Comparison of ENCODE assay signal across 10 cellular contexts in genomic region chr2:25330937-25331336, GRCh38.
"Had no signal": no experiment of that assay in that cellular context is flagged by ENCODE, and none has a peak within 500 bp of the region (broad histone marks: within the 10 kb centered on the region; RNA-seq: fewer than 3 reads in every experiment).

No MANE protein-coding gene starts in this region.

- H3K36me3 ChIP-seq: lower lobe of right lung had no signal

- H3K27me3 ChIP-seq: gastroesophageal sphincter, tibial artery had no signal

- H3K4me3 Mint-ChIP-seq: activated CD4-positive, alpha-beta memory T cell treated with anti-CD3 and anti-CD28 coated beads, Interleukin-2, amount 10 ng/mL, durations not matched to agents 7 days and 5 days; T-helper 1 cell treated with Interleukin-12 subunit alpha and Interleukin-12 subunit beta and Interleukin-4 antibody, amounts not matched to agents 30 μg/mL and 1 μg/mL, for 36 hours had no signal

- H3K27me3 Mint-ChIP-seq: activated CD4-positive, alpha-beta memory T cell treated with anti-CD3 and anti-CD28 coated beads, Interleukin-2, amount 10 ng/mL, durations not matched to agents 7 days and 5 days had no signal

- H3K4me3 ChIP-seq: gastroesophageal sphincter, lower lobe of right lung, tibial artery had no signal

- H3K27ac ChIP-seq: lower lobe of right lung, parathyroid adenoma, tibial artery, WERI-Rb-1 had no signal

- H3K27ac Mint-ChIP-seq: activated CD4-positive, alpha-beta memory T cell treated with anti-CD3 and anti-CD28 coated beads, Interleukin-2, amount 10 ng/mL, durations not matched to agents 7 days and 5 days; T-helper 1 cell treated with Interleukin-12 subunit alpha and Interleukin-12 subunit beta and Interleukin-4 antibody, amounts not matched to agents 30 μg/mL and 1 μg/mL, for 36 hours had no signal

- H3K4me1 ChIP-seq: parathyroid adenoma had no signal

- DNase-seq: activated CD4-positive, alpha-beta memory T cell treated with anti-CD3 and anti-CD28 coated beads, Interleukin-2, amount 10 ng/mL, durations not matched to agents 7 days and 5 days; amygdala; dermis blood vessel endothelial cell; left colon; lower lobe of right lung; tibial artery had no signal
